26 cellular contexts compared by ENCODE assay signal in the genomic region with DNA sequence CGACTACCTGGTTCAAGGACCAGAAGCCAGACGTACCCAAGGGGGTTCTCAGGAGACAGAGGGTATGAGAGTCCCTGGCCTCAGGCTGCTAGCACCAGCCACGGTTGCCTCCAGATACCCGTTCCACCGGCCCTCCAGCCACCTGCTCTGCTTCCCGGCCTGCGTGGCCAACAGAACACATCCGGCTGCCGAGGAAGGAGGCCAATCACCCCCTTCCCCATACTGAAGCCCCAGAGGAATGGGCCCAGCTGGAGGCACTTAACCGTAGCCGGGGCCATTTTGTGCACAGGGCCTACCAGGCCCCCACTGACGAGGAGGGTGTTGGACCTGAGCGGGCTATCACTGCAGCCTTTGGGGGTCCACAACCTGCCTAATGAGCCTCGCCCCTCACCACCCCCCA. TPM values are rescaled to one million over a fixed set of nuclear protein-coding genes. Genes with fewer than 3 reads are reported as not detected.
A peak's percentile ranks its signal among the peaks of the same experiment; 100 is the strongest.
DNase-seq lines count a peak whose midpoint lies in the region; ATAC-seq and TF ChIP-seq lines count a peak whose summit lies in the region.
"Had no signal": no experiment of that assay in that cellular context is flagged by ENCODE, and none has a peak within 500 bp of the region (broad histone marks: within the 10 kb centered on the region; RNA-seq: fewer than 3 reads in every experiment).

No MANE protein-coding gene starts in this region.

- H3K9me2 ChIP-seq in Karpas-422 (replicated peaks; ENCODE audit: insufficient read depth, low read length) = no peaks in the 10 kb centered on the region
- H3K9me2 ChIP-seq in SU-DHL-6 (replicated peaks; ENCODE audit: insufficient read depth, low read length) = no peaks in the 10 kb centered on the region

- H3K4me3 ChIP-seq in Karpas-422 (ENCODE audit: low read length) (no peak overlapping the region), SU-DHL-6 (ENCODE audit: insufficient read depth, low read length, poor library complexity, severe bottlenecking) (peak overlapping the region; percentile 5)
- H3K4me3 ChIP-seq: esophagus muscularis mucosa, heart right ventricle, SJSA1 had no signal

- no peaks in the 10 kb centered on the region for H4K20me1 ChIP-seq in Karpas-422 (ENCODE audit: insufficient read depth, low read depth, low read length)
- no peaks in the 10 kb centered on the region for H4K20me1 ChIP-seq in SU-DHL-6 (ENCODE audit: low read depth, low read length)

- H3K27me3 ChIP-seq in Karpas-422 (ENCODE audit: low read length) (no peaks in the 10 kb centered on the region), SU-DHL-6 (ENCODE audit: low read length) (no peaks in the 10 kb centered on the region)

- H3K4me1 ChIP-seq in Karpas-422 (ENCODE audit: low read length) = peaks cover 11% of the 10 kb centered on the region
- H3K4me1 ChIP-seq: esophagus muscularis mucosa, foreskin keratinocyte, SJSA1 had no signal

- no peak overlapping the region for H3K27ac ChIP-seq in Karpas-422 (ENCODE audit: low read length)
- peak overlapping the region; percentile 54 for H3K27ac ChIP-seq in SU-DHL-6 (ENCODE audit: low read depth, low read length)
- H3K27ac ChIP-seq: esophagus muscularis mucosa, foreskin keratinocyte, heart right ventricle, SJSA1 had no signal

- intact Hi-C loops in posterior vena cava (cut with DNase I) = loop anchor here in 1 of 2 donors (5.0 kb wide), 1 partner anchor 809 kb away; no protein-coding TSS in a partner anchor

- no peak overlapping the region for H2AFZ ChIP-seq in Karpas-422 (ENCODE audit: low read length)
- no peak overlapping the region for H2AFZ ChIP-seq in SU-DHL-6 (ENCODE audit: low read depth, low read length, severe bottlenecking)

- H3K79me2 ChIP-seq in Karpas-422 (ENCODE audit: low read length) = no peaks in the 10 kb centered on the region
- no peaks in the 10 kb centered on the region for H3K79me2 ChIP-seq in SU-DHL-6 (ENCODE audit: insufficient read depth, low read length)

- peak overlapping the region; percentile 30 for H3K4me2 ChIP-seq in Karpas-422 (ENCODE audit: low read depth, low read length, poor library complexity, severe bottlenecking)
- H3K4me2 ChIP-seq in SU-DHL-6 (ENCODE audit: low read depth, low read length, poor library complexity, severe bottlenecking) = peak overlapping the region; percentile 15

- H3K9me3 ChIP-seq in Karpas-422 (ENCODE audit: low read length) (no peaks in the 10 kb centered on the region), SU-DHL-6 (ENCODE audit: insufficient read depth, low read length) (no peaks in the 10 kb centered on the region)
- H3K9me3 ChIP-seq: esophagus muscularis mucosa, heart right ventricle, SJSA1 had no signal

- H3F3A ChIP-seq in SU-DHL-6 (ENCODE audit: insufficient read depth) = peaks cover 10% of the 10 kb centered on the region; the same call in 1 of the 2 replicates

- DNase-seq in NCI-H524 (lab: John Stamatoyannopoulos, UW) (peak; percentile 34 to 54), NCI-H524 treated with DMSO at 0.1 percent for 48 hours (lab: John Stamatoyannopoulos, UW) (no peak), Karpas-422 (peak; percentile 66), posterior vena cava (ENCODE audit: low spot score) (peak; percentile 70)
- no peak for DNase-seq in activated naive CD4-positive, alpha-beta T cell treated with anti-CD3 and anti-CD28 coated beads, Interleukin-2, amount 50 U/mL, for 16 hours
- DNase-seq: ACHN; activated CD4-positive, alpha-beta memory T cell treated with anti-CD3 and anti-CD28 coated beads for 36 hours; activated naive CD8-positive, alpha-beta T cell treated with anti-CD3 and anti-CD28 coated beads, Interleukin-2, amount 10 ng/mL, durations not matched to agents 7 days and 5 days; C1 segment of cervical spinal cord; caudate nucleus; foreskin keratinocyte; GOT3; heart right ventricle; IMR-90; mammary epithelial cell; NCI-H2107; stimulated activated CD4-positive, alpha-beta T cell treated with anti-CD3 and anti-CD28 coated beads, Interleukin-4, amount 100 ng/mL, for 1 hour; trophoblast cell had no signal

- H3K36me3 ChIP-seq in Karpas-422 (ENCODE audit: insufficient read depth, low read length) = no peaks in the 10 kb centered on the region
- no peaks in the 10 kb centered on the region for H3K36me3 ChIP-seq in SU-DHL-6 (ENCODE audit: low read length)
- H3K36me3 ChIP-seq: SJSA1 had no signal

- H3K9ac ChIP-seq in Karpas-422 (ENCODE audit: low read length) (peak overlapping the region; percentile 42), SU-DHL-6 (ENCODE audit: low read length) (peak overlapping the region; percentile 16; the same call in 1 of the 2 replicates)

- TF ChIP-seq CTCF in SU-DHL-6 (IDR thresholded peaks at IDR 0.05; ENCODE audit: insufficient read depth, low read length, poor library complexity, severe bottlenecking) = no peak

- ATAC-seq in HG03280 (IDR thresholded peaks at IDR 0.05; ENCODE audit: unreplicated experiment) (no peak), HG02852 (IDR thresholded peaks at IDR 0.05; ENCODE audit: unreplicated experiment) (no peak)
- ATAC-seq: activated CD4-positive, CD25-positive, alpha-beta regulatory T cell treated with anti-CD3 and anti-CD28 coated beads, Interleukin-2, amount 50 U/mL, for 24 hours; foreskin keratinocyte; heart right ventricle had no signal

RNA-seq across cellular contexts. Expression of gene KREMEN2, which starts 10.4 kb away (rescaled TPM):
- total RNA-seq in Karpas-422 (2014; rRNA removed; shearing (Covaris generic); ENCODE audit: low replicate concordance) = 3.4 and 8.5 TPM in 2 replicates
- total RNA-seq in posterior vena cava = not detected
- total RNA-seq: activated CD4-positive, alpha-beta memory T cell treated with anti-CD3 and anti-CD28 coated beads for 36 hours; heart right ventricle; IMR-90; SJSA1; T-helper 1 cell treated with Interleukin-12 subunit alpha and Interleukin-12 subunit beta and Interleukin-4 antibody, amounts not matched to agents 30 ng/mL and 1 ng/mL, for 36 hours had no signal

RNA-seq across cellular contexts. Expression of gene PAQR4, which starts 15.4 kb away (rescaled TPM):
- total RNA-seq in Karpas-422 (2014; rRNA removed; shearing (Covaris generic); ENCODE audit: low replicate concordance) = 30.7 and 44.0 TPM in 2 replicates
- total RNA-seq in posterior vena cava = 1 to 10 TPM; 2.5 to 5.4 TPM

RNA-seq across cellular contexts. Expression of gene PKMYT1, which starts 26.5 kb away (rescaled TPM):
- total RNA-seq in Karpas-422 (2014; rRNA removed; shearing (Covaris generic); ENCODE audit: low replicate concordance) = 17.6 and 30.3 TPM in 2 replicates
- 1 to 10 TPM in 1 of 2 donors, under 1 TPM in 1; 0.76 to 1.6 TPM for total RNA-seq in posterior vena cava

RNA-seq across cellular contexts. Expression of gene FLYWCH1, which starts 42.0 kb away (rescaled TPM):
- 11.0 and 22.7 TPM in 2 replicates for total RNA-seq in Karpas-422 (2014; rRNA removed; shearing (Covaris generic); ENCODE audit: low replicate concordance)
- total RNA-seq in posterior vena cava = 10 to 100 TPM; 31.0 to 37.7 TPM

RNA-seq across cellular contexts. Expression of gene CLDN9, which starts 59.0 kb away (rescaled TPM):
- total RNA-seq in Karpas-422 (2014; rRNA removed; shearing (Covaris generic); ENCODE audit: low replicate concordance) = not detected in 2 replicates
- not detected for total RNA-seq in posterior vena cava
- total RNA-seq: activated CD4-positive, alpha-beta memory T cell treated with anti-CD3 and anti-CD28 coated beads for 36 hours; activated naive CD8-positive, alpha-beta T cell treated with anti-CD3 and anti-CD28 coated beads, Interleukin-2, amount 10 ng/mL, durations not matched to agents 7 days and 5 days; foreskin keratinocyte; IMR-90; mammary epithelial cell; RPMI7951; SJSA1 had no signal

Comparison
In these comparisons a context has a peak if more than half of its experiments do, and no peak if none do; other contexts are left out.
1. DNase-seq: peak in NCI-H524 (2 of 2), Karpas-422 (single experiment) and posterior vena cava (single experiment); none in NCI-H524 treated with DMSO at 0.1 percent for 48 hours (single experiment) and activated naive CD4-positive, alpha-beta T cell treated with anti-CD3 and anti-CD28 coated beads, Interleukin-2, amount 50 U/mL, for 16 hours (single experiment).